ENCODE assay signal across 11 cellular contexts in the genomic region with DNA sequence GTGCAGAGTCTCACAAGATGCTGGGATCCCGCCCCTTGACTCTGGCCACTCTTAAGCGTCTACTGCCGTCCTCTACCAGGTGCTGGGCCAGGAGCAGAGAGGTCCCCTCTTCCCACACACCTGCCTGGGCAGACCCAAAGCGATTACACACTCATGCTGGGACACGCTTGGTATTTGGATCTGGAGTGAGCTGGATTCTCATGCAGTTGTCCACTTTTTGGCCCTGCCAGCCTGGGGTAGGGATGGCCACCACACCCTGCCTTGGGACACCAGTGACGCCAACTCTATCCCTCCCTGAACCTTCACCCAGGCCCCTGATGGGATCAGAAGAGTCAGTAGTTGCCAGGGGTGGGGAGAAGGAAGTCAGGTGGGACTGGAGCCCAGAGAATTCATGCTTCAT. TPM values are rescaled to one million over a fixed set of nuclear protein-coding genes. Genes with fewer than 3 reads are reported as not detected.
A peak's percentile ranks its signal among the peaks of the same experiment; 100 is the strongest.
DNase-seq lines count a peak whose midpoint lies in the region; ATAC-seq lines count a peak whose summit lies in the region.
"Had no signal": no experiment of that assay in that cellular context is flagged by ENCODE, and none has a peak within 500 bp of the region (broad histone marks: within the 10 kb centered on the region; RNA-seq: fewer than 3 reads in every experiment).

No MANE protein-coding gene starts in this region.

- H3K4me1 ChIP-seq in right cardiac atrium (ENCODE audit: control insufficient read depth, insufficient read depth, low read length) (peaks cover 23% of the 10 kb centered on the region), muscle layer of duodenum (ENCODE audit: control insufficient read depth in 1 of 2, insufficient read depth in 2 of 2, low read length in 2 of 2) (peaks cover 34 to 60% of the 10 kb centered on the region in 2 donors)
- H3K4me1 ChIP-seq: parathyroid adenoma had no signal

- no peak for ATAC-seq in right cardiac atrium
- no peak for ATAC-seq in Right ventricle myocardium superior (ENCODE audit: poor library complexity)
- no peak for ATAC-seq in activated T-helper 17 cell treated with anti-CD3 and anti-CD28 coated beads, Interleukin-2, amount 50 U/mL, for 72 hours (replicated peaks)
- ATAC-seq in GM18907 (IDR thresholded peaks at IDR 0.05; ENCODE audit: unreplicated experiment), result no peak

- H3K27me3 ChIP-seq in right cardiac atrium (ENCODE audit: control insufficient read depth, insufficient read depth), result no peaks in the 10 kb centered on the region
- H3K27me3 ChIP-seq in muscle layer of duodenum (ENCODE audit: low read depth, low read length), result no peaks in the 10 kb centered on the region
- H3K27me3 ChIP-seq: cardiac muscle cell had no signal

- H3K4me3 ChIP-seq in right cardiac atrium (ENCODE audit: low read length), result no peak overlapping the region
- no peak overlapping the region for H3K4me3 ChIP-seq in muscle layer of duodenum (ENCODE audit: low read depth in 1 of 2, low read length in 2 of 2)
- H3K4me3 ChIP-seq: cardiac muscle cell had no signal

- H3K27me3 Mint-ChIP-seq in activated T-helper 17 cell treated with anti-CD3 and anti-CD28 coated beads, Interleukin-2, amount 50 U/mL, for 72 hours, result no peaks in the 10 kb centered on the region
- H3K27me3 Mint-ChIP-seq: memory B cell had no signal

- H3K9me3 ChIP-seq in right cardiac atrium (ENCODE audit: control insufficient read depth, low read length) (no peaks in the 10 kb centered on the region), muscle layer of duodenum (ENCODE audit: control insufficient read depth in 1 of 2, low read length in 2 of 2) (peaks cover 0 to 3% of the 10 kb centered on the region in 2 donors)

- H3K4me1 Mint-ChIP-seq in activated T-helper 17 cell treated with anti-CD3 and anti-CD28 coated beads, Interleukin-2, amount 50 U/mL, for 72 hours, result peaks cover 71% of the 10 kb centered on the region

- peak overlapping the region; percentile 48 for H3K27ac ChIP-seq in right cardiac atrium (ENCODE audit: low read length)
- peak overlapping the region; percentile 87 for H3K27ac ChIP-seq in muscle layer of duodenum (ENCODE audit: low read length)
- H3K27ac ChIP-seq: cardiac muscle cell, parathyroid adenoma had no signal

- no peaks in the 10 kb centered on the region for H3K36me3 ChIP-seq in muscle layer of duodenum (ENCODE audit: control insufficient read depth in 1 of 2, insufficient read depth in 2 of 2, low read length in 2 of 2)
- H3K36me3 ChIP-seq: cardiac muscle cell had no signal

- H3K4me3 Mint-ChIP-seq in activated T-helper 17 cell treated with anti-CD3 and anti-CD28 coated beads, Interleukin-2, amount 50 U/mL, for 72 hours, result peak overlapping the region; percentile 68

- intact Hi-C loops in right cardiac atrium (cut with DNase I) (no loop called here), Right ventricle myocardium superior (cut with DNase I) (no loop called here)

- H3K9me3 Mint-ChIP-seq in activated T-helper 17 cell treated with anti-CD3 and anti-CD28 coated beads, Interleukin-2, amount 50 U/mL, for 72 hours, result peaks cover 4% of the 10 kb centered on the region

- H3K36me3 Mint-ChIP-seq in activated T-helper 17 cell treated with anti-CD3 and anti-CD28 coated beads, Interleukin-2, amount 50 U/mL, for 72 hours (ENCODE audit: low read depth), result peaks cover 61% of the 10 kb centered on the region

- 77% methylated on average over 6 of the region's 6 CpGs for WGBS in right cardiac atrium

- DNase-seq in right cardiac atrium (no peak), Right ventricle myocardium superior (no peak), ureter (ENCODE audit: low spot score) (no peak)
- DNase-seq in stimulated activated CD4-positive, alpha-beta T cell treated with anti-CD3 and anti-CD28 coated beads, Interleukin-15, amount 100 ng/mL, for 24 hours, result no peak
- DNase-seq in activated CD4-positive, CD25-positive, alpha-beta regulatory T cell treated with anti-CD3 and anti-CD28 coated beads, Interleukin-2, amount 50 U/mL, for 72 hours, result no peak

- peak overlapping the region; percentile 87 for H3K27ac Mint-ChIP-seq in activated T-helper 17 cell treated with anti-CD3 and anti-CD28 coated beads, Interleukin-2, amount 50 U/mL, for 72 hours

RNA-seq across cellular contexts. Expression of a gene that starts 28.6 kb away (rescaled TPM):
- total RNA-seq in right cardiac atrium, result 10 to 100 TPM in 2 of 4 donors, 1 to 10 TPM in 2; 9.6 to 15.4 (median 11.1) TPM
- polyA plus RNA-seq in right cardiac atrium, result 9.6 TPM
- total RNA-seq in Right ventricle myocardium superior, result 21.2 TPM
- 10 to 100 TPM; 30.1 to 39.2 TPM for total RNA-seq in activated T-helper 17 cell treated with anti-CD3 and anti-CD28 coated beads, Interleukin-2, amount 50 U/mL, for 72 hours
- total RNA-seq in ureter, result 29.4 TPM
